Comparison of ENCODE assay signal across 14 cellular contexts in the genomic region with DNA sequence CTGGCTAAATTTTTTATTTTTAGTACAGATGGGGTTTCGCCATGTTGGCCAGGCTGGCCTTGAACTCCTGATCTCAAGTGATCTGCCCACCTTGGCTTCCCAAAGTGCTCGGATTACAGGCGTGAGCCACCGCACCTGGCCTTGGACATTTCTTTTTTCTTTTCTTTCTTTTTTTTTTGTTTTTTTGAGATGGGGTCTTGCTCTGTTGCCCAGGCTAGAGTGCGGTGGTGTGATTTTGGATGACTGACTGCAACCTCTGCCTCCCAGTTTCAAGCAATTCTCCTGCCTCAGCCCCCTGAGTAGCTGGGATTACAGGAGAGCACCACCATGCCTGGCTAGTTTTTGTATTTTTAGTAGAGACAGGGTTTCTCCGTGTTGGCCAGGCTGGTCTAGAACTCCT. TPM values are rescaled to one million over a fixed set of nuclear protein-coding genes. Genes with fewer than 3 reads are reported as not detected.
"Had no signal": no experiment of that assay in that cellular context is flagged by ENCODE, and none has a peak within 500 bp of the region (broad histone marks: within the 10 kb centered on the region; RNA-seq: fewer than 3 reads in every experiment).

No MANE protein-coding gene starts in this region.

RNA-seq across cellular contexts. Expression of gene DLX2, which starts 11.5 kb away (rescaled TPM):
- total RNA-seq: activated naive CD4-positive, alpha-beta T cell treated with anti-CD3 and anti-CD28 coated beads for 36 hours; activated naive CD4-positive, alpha-beta T cell treated with anti-CD3 and anti-CD28 coated beads, Interleukin-2, amount 50 U/mL, for 72 hours; activated naive CD8-positive, alpha-beta T cell treated with anti-CD3 and anti-CD28 coated beads for 36 hours; activated naive CD8-positive, alpha-beta T cell treated with anti-CD3 and anti-CD28 coated beads, Interleukin-2, amount 10 ng/mL, durations not matched to agents 7 days and 5 days; activated T-cell treated with anti-CD3 and anti-CD28 coated beads, Interleukin-2, amount 50 U/mL, for 4 hours; activated T-helper 1 cell treated with anti-CD3 and anti-CD28 coated beads, Interleukin-12 subunit alpha, Interleukin-12 subunit beta, Interleukin-2, Interleukin-4 antibody, amounts not matched to agents 30 ng/mL and 10 ng/mL and 1 ng/mL, durations not matched to agents 14 hours and 24 hours and 36 hours; activated T-helper 17 cell treated with anti-CD3 and anti-CD28 coated beads, Interleukin-2, amount 50 U/mL, for 72 hours; aorta; ascending aorta; body of pancreas; bronchial epithelial cell; cardiac muscle cell; cardiac septum; cerebellum had no signal

RNA-seq across cellular contexts. Expression of gene DLX1, which starts 28.9 kb away (rescaled TPM):
- total RNA-seq: activated naive CD4-positive, alpha-beta T cell treated with anti-CD3 and anti-CD28 coated beads for 36 hours; activated naive CD4-positive, alpha-beta T cell treated with anti-CD3 and anti-CD28 coated beads, Interleukin-2, amount 50 U/mL, for 72 hours; activated naive CD8-positive, alpha-beta T cell treated with anti-CD3 and anti-CD28 coated beads, Interleukin-2, amount 10 ng/mL, durations not matched to agents 7 days and 5 days; activated T-cell treated with anti-CD3 and anti-CD28 coated beads, Interleukin-2, amount 50 U/mL, for 4 hours; activated T-helper 1 cell treated with anti-CD3 and anti-CD28 coated beads, Interleukin-12 subunit alpha, Interleukin-12 subunit beta, Interleukin-2, Interleukin-4 antibody, amounts not matched to agents 30 ng/mL and 10 ng/mL and 1 ng/mL, durations not matched to agents 14 hours and 24 hours and 36 hours; activated T-helper 17 cell treated with anti-CD3 and anti-CD28 coated beads, Interleukin-2, amount 50 U/mL, for 72 hours; ascending aorta; body of pancreas; bronchial epithelial cell; cardiac muscle cell; cardiac septum; cerebellum had no signal
- polyA plus RNA-seq: cardiac muscle cell had no signal
